Comparison of ENCODE assay signal across 1 cellular context in genomic region chr15:25481208-25481862, GRCh38.
TF ChIP-seq lines count a peak whose summit lies in the region.

No MANE protein-coding gene starts in this region.

TF ChIP-seq in HepG2, 621 proteins besides CTCF, POLR2A, EP300 and RAD21 (continued from another document):
- TF ChIP-seq CREB1 (IDR thresholded peaks at IDR 0.05): no peak
- TF ChIP-seq CREB1 (CRISPR knock-in tag; IDR thresholded peaks at IDR 0.05): no peak
- TF ChIP-seq E2F2 (CRISPR knock-in tag; IDR thresholded peaks at IDR 0.05; ENCODE audit: borderline replicate concordance): no peak
- no peak for TF ChIP-seq BATF2 (CRISPR knock-in tag; IDR thresholded peaks at IDR 0.05)
- TF ChIP-seq NCOA1 (CRISPR knock-in tag; IDR thresholded peaks at IDR 0.05): no peak
